Comparison of ENCODE assay signal across 8 cellular contexts in the genomic region with DNA sequence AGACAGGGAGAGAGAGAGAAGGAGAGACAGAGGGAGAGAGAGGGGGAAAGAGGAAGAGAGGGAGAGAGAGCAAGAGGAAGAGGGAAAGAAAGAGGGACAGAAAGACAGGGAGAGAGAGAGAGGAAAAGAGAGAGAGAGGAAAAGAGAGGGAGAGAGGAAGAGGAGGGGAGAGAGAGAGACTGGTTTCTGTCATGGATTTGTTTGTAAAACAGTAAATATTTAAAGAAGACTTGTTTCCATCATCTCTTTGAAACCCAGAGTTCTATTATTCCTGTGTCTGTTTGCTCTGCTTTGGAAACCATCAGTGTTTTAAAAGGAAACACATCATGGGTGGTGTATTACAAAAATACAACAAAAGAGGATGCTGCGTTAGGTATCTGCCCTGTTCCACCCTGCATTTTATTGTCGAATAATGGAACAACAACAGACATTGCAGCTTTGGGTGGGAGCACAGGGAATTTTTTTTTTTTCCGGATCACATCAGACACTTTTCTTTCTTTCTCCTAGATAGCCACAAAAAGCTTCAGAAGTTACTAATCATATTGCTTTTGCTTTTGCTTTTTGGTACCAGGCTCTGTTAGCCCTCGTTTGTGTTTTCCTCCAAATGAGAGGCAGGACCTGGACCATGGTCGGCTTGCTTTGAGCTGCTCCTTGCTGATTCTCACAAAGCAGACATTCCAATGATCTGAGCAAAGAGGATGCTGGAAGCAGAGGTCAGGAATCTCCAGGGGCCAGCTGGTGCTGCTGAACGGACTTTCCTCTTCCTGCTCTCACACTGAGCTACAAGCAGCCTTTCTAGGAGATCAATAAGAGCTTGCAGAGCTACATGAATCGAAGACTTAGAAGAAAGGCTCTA.
DNase-seq lines count a peak whose midpoint lies in the region; ATAC-seq, FAIRE-seq and TF ChIP-seq lines count a peak whose summit lies in the region.

No MANE protein-coding gene starts in this region.

- TF ChIP-seq CTCF in mucosa of descending colon (IDR thresholded peaks at IDR 0.05) (no peak), prostate gland (IDR thresholded peaks at IDR 0.05) (no peak)

- H3K4me1 ChIP-seq in ectodermal cell (ENCODE audit: control insufficient read depth, insufficient read depth, low read length) (peaks cover 22% of the 10 kb centered on the region), mucosa of descending colon (ENCODE audit: low read depth) (no peaks in the 10 kb centered on the region), prostate gland (replicated peaks) (no peaks in the 10 kb centered on the region)

- peak; percentile 98 for FAIRE-seq in A204.1 (lab: Jason Lieb, UNC)

- no peak for TF ChIP-seq POLR2A in prostate gland (IDR thresholded peaks at IDR 0.05)

- DNase-seq in M059J (ENCODE audit: low read depth): peak; percentile 81
- peak in 1 of 3 donors; percentile 24 for DNase-seq in mucosa of descending colon
- DNase-seq in GF-D8 (lab: John Stamatoyannopoulos, UW): no peak
- DNase-seq in G401 (ENCODE audit: low spot score): no peak
- no peak for DNase-seq in NCI-H345 treated with DMSO at 0.1 percent for 48 hours (lab: John Stamatoyannopoulos, UW; ENCODE audit: unreplicated experiment)
- no peak for DNase-seq in prostate gland (ENCODE audit: low spot score)

- no peaks in the 10 kb centered on the region for H3K9me3 ChIP-seq in ectodermal cell (ENCODE audit: control insufficient read depth, low read length)
- no peaks in the 10 kb centered on the region for H3K9me3 ChIP-seq in mucosa of descending colon
- no peaks in the 10 kb centered on the region for H3K9me3 ChIP-seq in prostate gland

- WGBS in ectodermal cell, 2 experiments: 21% methylated on average over 7 of the region's 7 CpGs
- WGBS in prostate gland: 27% methylated on average over 7 of the region's 7 CpGs

- in situ Hi-C loops in G401 (cut with HindIII; ENCODE audit: low sequenced_read_pairs): no loop called here

- H3K27me3 ChIP-seq in ectodermal cell (ENCODE audit: control insufficient read depth, insufficient read depth, low read length, poor library complexity, severe bottlenecking) (peaks cover 40% of the 10 kb centered on the region), prostate gland (replicated peaks; ENCODE audit: insufficient read depth) (no peaks in the 10 kb centered on the region)

- no peaks in the 10 kb centered on the region for H3K36me3 ChIP-seq in ectodermal cell (ENCODE audit: control insufficient read depth, insufficient read depth, low read length)
- no peaks in the 10 kb centered on the region for H3K36me3 ChIP-seq in mucosa of descending colon (ENCODE audit: low read depth)
- no peaks in the 10 kb centered on the region for H3K36me3 ChIP-seq in prostate gland

- peak overlapping the region; percentile 56 for H3K27ac ChIP-seq in ectodermal cell (ENCODE audit: insufficient read depth, low read depth, low read length, poor library complexity, severe bottlenecking)
- no peak overlapping the region for H3K27ac ChIP-seq in prostate gland

- ATAC-seq in mucosa of descending colon: peak; percentile 40

- H3K4me3 ChIP-seq in ectodermal cell (ENCODE audit: insufficient read depth, low read depth, low read length) (no peak overlapping the region), mucosa of descending colon (no peak overlapping the region), prostate gland (no peak overlapping the region)

- intact Hi-C loops in mucosa of descending colon (cut with DNase I, micrococcal nuclease) (no loop called here), prostate gland (cut with DNase I) (no loop called here)
